In genomic region chr14:100856056-100856950, GRCh38 we compare ENCODE assay signal across 31 cellular contexts. TPM values are rescaled to one million over a fixed set of nuclear protein-coding genes. Genes with fewer than 3 reads are reported as not detected.
"Had no signal": no experiment of that assay in that cellular context is flagged by ENCODE, and none has a peak within 500 bp of the region (broad histone marks: within the 10 kb centered on the region; RNA-seq: fewer than 3 reads in every experiment).

No MANE protein-coding gene starts in this region.

- H3K27me3 ChIP-seq: breast epithelium, thyroid gland had no signal

- H3K9me3 ChIP-seq: breast epithelium, gastroesophageal sphincter, stomach, thyroid gland, upper lobe of right lung had no signal

- H3K4me1 ChIP-seq: breast epithelium, gastroesophageal sphincter, stomach, thyroid gland, upper lobe of right lung had no signal

- H3K4me3 Mint-ChIP-seq: activated CD8-positive, alpha-beta T cell treated with anti-CD3 and anti-CD28 coated beads for 36 hours; activated T-cell treated with anti-CD3 and anti-CD28 coated beads, Interleukin-2, amount 50 U/mL, for 4 hours; activated T-helper 17 cell treated with anti-CD3 and anti-CD28 coated beads, Interleukin-2, amount 50 U/mL, for 72 hours; effector memory CD8-positive, alpha-beta T cell; immature natural killer cell; stimulated activated naive B cell treated with anti-CD40 and anti-IgM and Interleukin-4, amounts not matched to agents 10 μg/mL and 1 μg/mL and 100 μg/mL, for 72 hours; T-helper 17 cell had no signal

- H3K36me3 ChIP-seq: breast epithelium, gastroesophageal sphincter, stomach, thyroid gland, upper lobe of right lung had no signal

- DNase-seq: activated CD4-positive, alpha-beta T cell treated with anti-CD3 and anti-CD28 coated beads, Interleukin-2, amount 50 U/mL, for 1 hour; activated CD8-positive, alpha-beta T cell treated with anti-CD3 and anti-CD28 coated beads for 36 hours; activated gamma-delta T cell treated with Interleukin-2 at 50 U/mL for 16 hours; activated naive CD4-positive, alpha-beta T cell treated with anti-CD3 and anti-CD28 coated beads, Interleukin-2, amount 50 U/mL, for 16 hours; activated T-cell treated with anti-CD3 and anti-CD28 coated beads, Interleukin-2, amount 50 U/mL, for 4 hours; amniotic stem cell; cerebellar nuclear complex; cortex of kidney; effector memory CD8-positive, alpha-beta T cell; hypothalamus; immature natural killer cell; mammary epithelial cell; naive B cell; stimulated activated naive B cell treated with anti-CD40 and anti-IgM and Interleukin-4, amounts not matched to agents 10 μg/mL and 1 μg/mL and 100 μg/mL, for 72 hours; stomach; T-helper 17 cell; T1000; upper lobe of right lung had no signal

- H3K9me3 Mint-ChIP-seq: activated CD8-positive, alpha-beta T cell treated with anti-CD3 and anti-CD28 coated beads for 36 hours; activated T-cell treated with anti-CD3 and anti-CD28 coated beads, Interleukin-2, amount 50 U/mL, for 4 hours; activated T-helper 17 cell treated with anti-CD3 and anti-CD28 coated beads, Interleukin-2, amount 50 U/mL, for 72 hours; effector memory CD8-positive, alpha-beta T cell; stimulated activated naive B cell treated with anti-CD40 and anti-IgM and Interleukin-4, amounts not matched to agents 10 μg/mL and 1 μg/mL and 100 μg/mL, for 72 hours had no signal

- H3K36me3 Mint-ChIP-seq: immature natural killer cell; naive B cell; stimulated activated naive B cell treated with anti-CD40 and anti-IgM and Interleukin-4, amounts not matched to agents 10 μg/mL and 1 μg/mL and 100 μg/mL, for 72 hours had no signal

- H3K4me3 ChIP-seq: breast epithelium, gastroesophageal sphincter, SK-N-MC, skin epidermis, stomach, thyroid gland, upper lobe of right lung had no signal

- H3K27me3 Mint-ChIP-seq: activated CD8-positive, alpha-beta T cell treated with anti-CD3 and anti-CD28 coated beads for 36 hours had no signal

- H3K27ac Mint-ChIP-seq: activated CD8-positive, alpha-beta T cell treated with anti-CD3 and anti-CD28 coated beads for 36 hours; activated T-helper 17 cell treated with anti-CD3 and anti-CD28 coated beads, Interleukin-2, amount 50 U/mL, for 72 hours; effector memory CD8-positive, alpha-beta T cell; immature natural killer cell; naive B cell; stimulated activated naive B cell treated with anti-CD40 and anti-IgM and Interleukin-4, amounts not matched to agents 10 μg/mL and 1 μg/mL and 100 μg/mL, for 72 hours; T-helper 17 cell had no signal

- H3K4me1 Mint-ChIP-seq: activated T-helper 17 cell treated with anti-CD3 and anti-CD28 coated beads, Interleukin-2, amount 50 U/mL, for 72 hours; immature natural killer cell; naive B cell; stimulated activated naive B cell treated with anti-CD40 and anti-IgM and Interleukin-4, amounts not matched to agents 10 μg/mL and 1 μg/mL and 100 μg/mL, for 72 hours; T-helper 17 cell had no signal

- H3K27ac ChIP-seq: breast epithelium, gastroesophageal sphincter, SK-N-MC, skin epidermis, stomach, thyroid gland, upper lobe of right lung had no signal

RNA-seq across cellular contexts. Expression of gene MEG3, which starts 30.4 kb away (rescaled TPM):
- total RNA-seq: activated CD8-positive, alpha-beta T cell treated with anti-CD3 and anti-CD28 coated beads for 36 hours; activated T-helper 17 cell treated with anti-CD3 and anti-CD28 coated beads, Interleukin-2, amount 50 U/mL, for 72 hours had no signal
- polyA plus RNA-seq: immature natural killer cell, neural cell had no signal

RNA-seq across cellular contexts. Expression of gene RTL1, which starts 47.2 kb away (rescaled TPM):
- total RNA-seq: activated CD8-positive, alpha-beta T cell treated with anti-CD3 and anti-CD28 coated beads for 36 hours; activated T-cell treated with anti-CD3 and anti-CD28 coated beads, Interleukin-2, amount 50 U/mL, for 4 hours; activated T-helper 17 cell treated with anti-CD3 and anti-CD28 coated beads, Interleukin-2, amount 50 U/mL, for 72 hours; breast epithelium; fibroblast of lung; fibroblast of villous mesenchyme; left lobe of liver; mammary epithelial cell; omental fat pad; renal cortical epithelial cell; sciatic nerve; stomach; T-helper 17 cell; thyroid gland; upper lobe of right lung had no signal
- polyA plus RNA-seq: fibroblast of lung, immature natural killer cell, mammary epithelial cell, neural cell, stomach had no signal
